13 cellular contexts compared by ENCODE assay signal in genomic region chr1:32813941-32814739, GRCh38. TPM values are rescaled to one million over a fixed set of nuclear protein-coding genes. Genes with fewer than 3 reads are reported as not detected.
DNase-seq lines count a peak whose midpoint lies in the region; ATAC-seq, FAIRE-seq and TF ChIP-seq lines count a peak whose summit lies in the region.
"Had no signal": no experiment of that assay in that cellular context is flagged by ENCODE, and none has a peak within 500 bp of the region (broad histone marks: within the 10 kb centered on the region; RNA-seq: fewer than 3 reads in every experiment).

No MANE protein-coding gene starts in this region.

- no peak overlapping the region for H2AFZ ChIP-seq in keratinocyte (ENCODE audit: control insufficient read depth, low read length)

- H3K4me3 ChIP-seq in CD4-positive, alpha-beta memory T cell (ENCODE audit: low read length in 2 of 2), result no peak overlapping the region
- H3K4me3 ChIP-seq in HUES48 (ENCODE audit: low read depth, low read length), result no peak overlapping the region
- no peak overlapping the region for H3K4me3 ChIP-seq in keratinocyte (ENCODE audit: control insufficient read depth in 2 of 3, extremely low read depth in 1 of 3, insufficient read depth in 2 of 3, low read depth in 1 of 3, low read length in 3 of 3)
- H3K4me3 ChIP-seq: mucosa of descending colon had no signal

- dilution Hi-C loops in keratinocyte (cut with MboI; ENCODE audit: extremely low pct_ligation_motif_present, low sequenced_read_pairs), result no loop called here

- peaks cover 89% of the 10 kb centered on the region for H3K79me2 ChIP-seq in keratinocyte (ENCODE audit: control insufficient read depth, insufficient read depth, low read length)

- CTCF ChIA-PET in CD4-positive, alpha-beta memory T cell (lab: Charles Lee; ENCODE audit: partially characterized antibody), result no interaction called here

- no peak for TF ChIP-seq CTCF in keratinocyte (optimal IDR thresholded peaks at IDR 0.05 in 1 of 3, IDR thresholded peaks at IDR 0.05 in 1 of 3, conservative IDR thresholded peaks at IDR 0.05 in 1 of 3; ENCODE audit: extremely low read depth in 1 of 3, insufficient read depth in 2 of 3, low read length in 3 of 3)

- peaks cover 22 to 60% of the 10 kb centered on the region in 2 donors for H3K36me3 Mint-ChIP-seq in CD4-positive, alpha-beta memory T cell
- peaks cover 66% of the 10 kb centered on the region for H3K36me3 Mint-ChIP-seq in activated naive CD8-positive, alpha-beta T cell treated with anti-CD3 and anti-CD28 coated beads, Interleukin-2, amount 50 U/mL, for 24 hours (ENCODE audit: low read depth)

- H4K20me1 ChIP-seq in keratinocyte (ENCODE audit: control insufficient read depth, extremely low read depth, insufficient read depth, low read length), result peaks cover 17% of the 10 kb centered on the region

- POLR2A ChIA-PET in CD4-positive, alpha-beta memory T cell (lab: Charles Lee; ENCODE audit: partially characterized antibody), result interaction anchor here (0.9 kb wide), 1 partner anchor 13 kb away, joined by 3 read pairs; no protein-coding TSS in a partner anchor

- H3K27me3 ChIP-seq in CD4-positive, alpha-beta memory T cell (ENCODE audit: insufficient read depth, low read length), result no peaks in the 10 kb centered on the region
- H3K27me3 ChIP-seq in HUES48 (ENCODE audit: control insufficient read depth, insufficient read depth, low read length) (no peaks in the 10 kb centered on the region), keratinocyte (ENCODE audit: control insufficient read depth, extremely low read depth, insufficient read depth, low read length) (no peaks in the 10 kb centered on the region)

- peaks cover 7% of the 10 kb centered on the region for H3K9me1 ChIP-seq in keratinocyte (ENCODE audit: control insufficient read depth, extremely low read depth, insufficient read depth, low read length)

- no peak for ATAC-seq in activated naive CD8-positive, alpha-beta T cell treated with anti-CD3 and anti-CD28 coated beads, Interleukin-2, amount 50 U/mL, for 24 hours
- no peak for ATAC-seq in HG03520 (IDR thresholded peaks at IDR 0.05; ENCODE audit: unreplicated experiment)
- no peak for ATAC-seq in GM18867 (IDR thresholded peaks at IDR 0.05; ENCODE audit: unreplicated experiment)
- no peak for ATAC-seq in GM19328 (IDR thresholded peaks at IDR 0.05; ENCODE audit: unreplicated experiment)
- ATAC-seq: mucosa of descending colon had no signal

- H3K4me1 ChIP-seq in CD4-positive, alpha-beta memory T cell (ENCODE audit: insufficient read depth, low read length), result peaks cover 61% of the 10 kb centered on the region
- H3K4me1 ChIP-seq in HUES48 (ENCODE audit: control insufficient read depth, insufficient read depth, low read length) (peaks cover 18% of the 10 kb centered on the region), keratinocyte (ENCODE audit: control insufficient read depth, extremely low read depth, insufficient read depth, low read length) (peaks cover 27% of the 10 kb centered on the region)

- peak overlapping the region in 7 of 8 donors; percentile 23 to 95 (median 48) for H3K4me3 Mint-ChIP-seq in CD4-positive, alpha-beta memory T cell
- peak overlapping the region; percentile 97 for H3K4me3 Mint-ChIP-seq in activated naive CD8-positive, alpha-beta T cell treated with anti-CD3 and anti-CD28 coated beads, Interleukin-2, amount 50 U/mL, for 24 hours

- H3K27ac ChIP-seq in CD4-positive, alpha-beta memory T cell (ENCODE audit: low read depth, low read length), result no peak overlapping the region
- H3K27ac ChIP-seq in HUES48 (ENCODE audit: low read depth, low read length) (peak overlapping the region; percentile 10), keratinocyte (ENCODE audit: control insufficient read depth, insufficient read depth, low read length) (peak overlapping the region; percentile 42)

- H3K9me3 Mint-ChIP-seq in CD4-positive, alpha-beta memory T cell, result no peaks in the 10 kb centered on the region
- no peaks in the 10 kb centered on the region for H3K9me3 Mint-ChIP-seq in activated naive CD8-positive, alpha-beta T cell treated with anti-CD3 and anti-CD28 coated beads, Interleukin-2, amount 50 U/mL, for 24 hours

- intact Hi-C loops in CD4-positive, alpha-beta memory T cell (cut with micrococcal nuclease), result no loop called here

- H3K27ac Mint-ChIP-seq in CD4-positive, alpha-beta memory T cell, result peak overlapping the region in 4 of 7 donors; percentile 0 to 68 (median 32)
- H3K27ac Mint-ChIP-seq in activated naive CD8-positive, alpha-beta T cell treated with anti-CD3 and anti-CD28 coated beads, Interleukin-2, amount 50 U/mL, for 24 hours, result peak overlapping the region; percentile 67

- FAIRE-seq in keratinocyte (lab: Jason Lieb, UNC), result no peak
- FAIRE-seq: G401.6 had no signal

- peaks cover 16% of the 10 kb centered on the region for H3K36me3 ChIP-seq in CD4-positive, alpha-beta memory T cell (ENCODE audit: insufficient read depth, low read length)
- peaks cover 39% of the 10 kb centered on the region for H3K36me3 ChIP-seq in HUES48 (ENCODE audit: control insufficient read depth, insufficient read depth, low read length)
- H3K36me3 ChIP-seq in keratinocyte (ENCODE audit: control insufficient read depth in 2 of 2, extremely low read depth in 1 of 2, insufficient read depth in 2 of 2, low read length in 2 of 2), result peaks cover 12 to 29% of the 10 kb centered on the region in 2 experiments

- peak overlapping the region; percentile 49 for H3K4me2 ChIP-seq in keratinocyte (ENCODE audit: control insufficient read depth, extremely low read depth, insufficient read depth, low read depth, low read length)

- no peaks in the 10 kb centered on the region for H3K27me3 Mint-ChIP-seq in CD4-positive, alpha-beta memory T cell
- H3K27me3 Mint-ChIP-seq in activated naive CD8-positive, alpha-beta T cell treated with anti-CD3 and anti-CD28 coated beads, Interleukin-2, amount 50 U/mL, for 24 hours, result no peaks in the 10 kb centered on the region

- DNase-seq in CD4-positive, alpha-beta memory T cell, result no peak
- no peak for DNase-seq in activated naive CD8-positive, alpha-beta T cell treated with anti-CD3 and anti-CD28 coated beads, Interleukin-2, amount 50 U/mL, for 24 hours
- DNase-seq in keratinocyte (ENCODE audit: low read depth, low spot score) (no peak), NCI-H146 (lab: John Stamatoyannopoulos, UW) (no peak)
- DNase-seq: foreskin melanocyte, mucosa of descending colon, NCI-H2029, SIG-M5 had no signal

- no peaks in the 10 kb centered on the region for H3K9me3 ChIP-seq in CD4-positive, alpha-beta memory T cell (ENCODE audit: control insufficient read depth in 1 of 2, low read length in 2 of 2)
- H3K9me3 ChIP-seq in HUES48 (ENCODE audit: control insufficient read depth, insufficient read depth, low read length), result no peaks in the 10 kb centered on the region
- H3K9me3 ChIP-seq in keratinocyte (ENCODE audit: control insufficient read depth, low read depth, low read length), result no peaks in the 10 kb centered on the region
- H3K9me3 ChIP-seq: mucosa of descending colon had no signal

- peaks cover 35 to 80% (median 53%) of the 10 kb centered on the region in 4 donors for H3K4me1 Mint-ChIP-seq in CD4-positive, alpha-beta memory T cell
- peaks cover 58% of the 10 kb centered on the region for H3K4me1 Mint-ChIP-seq in activated naive CD8-positive, alpha-beta T cell treated with anti-CD3 and anti-CD28 coated beads, Interleukin-2, amount 50 U/mL, for 24 hours

- H3K9ac ChIP-seq in HUES48 (ENCODE audit: low read depth, low read length), result no peak overlapping the region
- H3K9ac ChIP-seq in keratinocyte (ENCODE audit: control insufficient read depth, extremely low read depth, insufficient read depth, low read length), result no peak overlapping the region

RNA-seq across cellular contexts. Expression of gene YARS1, which starts 3.0 kb away (rescaled TPM):
- total RNA-seq in CD4-positive, alpha-beta memory T cell, result 100 to 1,000 TPM; 110 to 114 TPM
- polyA plus RNA-seq in CD4-positive, alpha-beta memory T cell, result 10 to 100 TPM; 46.6 to 70.0 TPM
- polyA plus RNA-seq in keratinocyte, result 32.0 to 97.4 TPM (median 68.4 TPM) in 3 replicates
- polyA plus RNA-seq in keratinocyte (2011; ENCODE audit: low read depth), result 241 TPM
- 54.2 and 93.1 TPM in 2 replicates for polyA plus RNA-seq in keratinocyte (2011; cell fraction: cytosol; rRNA removed)
- polyA plus RNA-seq in keratinocyte (2011; cell fraction: nucleus; rRNA removed), result 103 and 117 TPM in 2 replicates
- 86.9 and 135 TPM in 2 replicates for polyA plus RNA-seq in keratinocyte (2012; ENCODE audit: low replicate concordance)
- 39.1 to 147 TPM (median 82.5 TPM) in 3 replicates for polyA minus RNA-seq in keratinocyte
- polyA minus RNA-seq in keratinocyte (2011; cell fraction: cytosol; rRNA and poly(A)+ RNA removed), result 38.0 TPM
- 38.4 and 63.9 TPM in 2 replicates for polyA minus RNA-seq in keratinocyte (2011; cell fraction: nucleus; rRNA and poly(A)+ RNA removed)

RNA-seq across cellular contexts. Expression of gene S100PBP, which starts 3.3 kb away (rescaled TPM):
- 10 to 100 TPM; 63.2 to 65.5 TPM for total RNA-seq in CD4-positive, alpha-beta memory T cell
- 10 to 100 TPM in 1 of 2 donors, 1 to 10 TPM in 1; 6.5 to 14.0 TPM for polyA plus RNA-seq in CD4-positive, alpha-beta memory T cell
- polyA plus RNA-seq in keratinocyte, result 16.2 to 29.0 TPM (median 19.6 TPM) in 3 replicates
- 6.1 TPM for polyA plus RNA-seq in keratinocyte (2011; ENCODE audit: low read depth)
- 8.9 and 15.4 TPM in 2 replicates for polyA plus RNA-seq in keratinocyte (2011; cell fraction: cytosol; rRNA removed)
- polyA plus RNA-seq in keratinocyte (2011; cell fraction: nucleus; rRNA removed), result 43.0 and 45.2 TPM in 2 replicates
- polyA plus RNA-seq in keratinocyte (2012; ENCODE audit: low replicate concordance), result 8.5 and 11.2 TPM in 2 replicates
- polyA minus RNA-seq in keratinocyte, result 9.4 to 37.5 TPM (median 16.7 TPM) in 3 replicates
- polyA minus RNA-seq in keratinocyte (2011; cell fraction: cytosol; rRNA and poly(A)+ RNA removed), result 7.9 TPM
- polyA minus RNA-seq in keratinocyte (2011; cell fraction: nucleus; rRNA and poly(A)+ RNA removed), result 21.9 and 48.9 TPM in 2 replicates

RNA-seq across cellular contexts. Expression of gene FNDC5, which starts 56.6 kb away (rescaled TPM):
- not detected for total RNA-seq in CD4-positive, alpha-beta memory T cell
- polyA plus RNA-seq in CD4-positive, alpha-beta memory T cell, result not detected
- not detected in 3 replicates for polyA plus RNA-seq in keratinocyte
- not detected for polyA plus RNA-seq in keratinocyte (2011; ENCODE audit: low read depth)
- not detected in 2 replicates for polyA plus RNA-seq in keratinocyte (2011; cell fraction: cytosol; rRNA removed)
- not detected in 2 replicates for polyA plus RNA-seq in keratinocyte (2011; cell fraction: nucleus; rRNA removed)
- polyA plus RNA-seq in keratinocyte (2012; ENCODE audit: low replicate concordance), result 0.21 TPM in 1 of 2 replicates, not detected in the other
- not detected in 3 replicates for polyA minus RNA-seq in keratinocyte
- polyA minus RNA-seq in keratinocyte (2011; cell fraction: cytosol; rRNA and poly(A)+ RNA removed), result not detected
- polyA minus RNA-seq in keratinocyte (2011; cell fraction: nucleus; rRNA and poly(A)+ RNA removed), result not detected in 2 replicates
